In genomic region chr22:44325718-44326548, GRCh38 we compare ENCODE assay signal across 10 cellular contexts. TPM values are rescaled to one million over a fixed set of nuclear protein-coding genes. Genes with fewer than 3 reads are reported as not detected.
A peak's percentile ranks its signal among the peaks of the same experiment; 100 is the strongest.
DNase-seq lines count a peak whose midpoint lies in the region; ATAC-seq, FAIRE-seq and TF ChIP-seq lines count a peak whose summit lies in the region.
"Had no signal": no experiment of that assay in that cellular context is flagged by ENCODE, and none has a peak within 500 bp of the region (broad histone marks: within the 10 kb centered on the region; RNA-seq: fewer than 3 reads in every experiment).

No MANE protein-coding gene starts in this region.

- H3K27ac ChIP-seq in right cardiac atrium (ENCODE audit: low read length), result no peak overlapping the region
- peak overlapping the region in 6 of 8 donors; percentile 24 to 53 (median 39) for H3K27ac ChIP-seq in spleen
- H3K27ac ChIP-seq: 22Rv1 had no signal

- intact Hi-C loops in activated B cell treated with CpG ODN at 0.5 μM for 24 hours (cut with micrococcal nuclease) (loop anchor here (10.0 kb wide), 1 partner anchor 141 kb away; the partner anchor contains the start of gene PARVG), right cardiac atrium (cut with DNase I) (no loop called here), spleen (cut with DNase I; ENCODE audit: low total_unique reads) (no loop called here)

- TF ChIP-seq CTCF in activated B cell treated with CpG ODN at 0.5 μM for 24 hours (IDR thresholded peaks at IDR 0.05), result no peak
- peak in 2 of 11 experiments; percentile 9 to 21 for TF ChIP-seq CTCF in spleen (IDR thresholded peaks at IDR 0.05 in 8 of 11, conservative IDR thresholded peaks at IDR 0.05 in 3 of 11)
- TF ChIP-seq CTCF in GM13977 (IDR thresholded peaks at IDR 0.05; ENCODE audit: extremely low read depth, insufficient read depth, missing control alignments), result no peak

- H3K36me3 ChIP-seq in spleen, result no peaks in the 10 kb centered on the region

- ATAC-seq in activated B cell treated with CpG ODN at 0.5 μM for 24 hours (ENCODE audit: low read depth) (no peak), right cardiac atrium (no peak)

- no peak for FAIRE-seq in RCC 7860 (lab: Jason Lieb, UNC)

- H3K4me3 ChIP-seq in right cardiac atrium (ENCODE audit: low read length) (peak overlapping the region; percentile 75), spleen (peak overlapping the region; percentile 25 to 67 (median 36))

- in situ Hi-C loops in GM13977 (cut with MboI; ENCODE audit: low pct_unique_long_range_greater_than_20kb, low sequenced_read_pairs, unreplicated experiment), result no loop called here

- DNase-seq in DMS 273 (lab: John Stamatoyannopoulos, UW; ENCODE audit: unreplicated experiment), result peak; percentile 47
- DNase-seq in DMS 273 treated with DMSO at 0.1 percent for 48 hours (lab: John Stamatoyannopoulos, UW), result no peak
- DNase-seq in activated B cell treated with CpG ODN at 0.5 μM for 24 hours, result no peak
- DNase-seq in right cardiac atrium, result peak in 1 of 3 donors; percentile 43
- no peak for DNase-seq in spleen
- no peak for DNase-seq in RCC 7860 (ENCODE audit: low spot score)
- no peak for DNase-seq in germinal center (ENCODE audit: low spot score)
- DNase-seq in GM13977 (ENCODE audit: low spot score), result no peak

- WGBS in right cardiac atrium, result 24% methylated on average over 25 of the region's 25 CpGs
- 10 to 15% (median 12%) methylated on average over 25 of the region's 25 CpGs for WGBS in spleen, 5 donors

- POLR2A ChIA-PET in activated B cell treated with CpG ODN at 0.5 μM for 24 hours (lab: Charles Lee), result no interaction called here

- H3K9me3 Mint-ChIP-seq in activated B cell treated with CpG ODN at 0.5 μM for 24 hours, result no peaks in the 10 kb centered on the region

- CTCF ChIA-PET in activated B cell treated with CpG ODN at 0.5 μM for 24 hours (lab: Charles Lee), result no interaction called here

- no peak overlapping the region for H3K27ac Mint-ChIP-seq in activated B cell treated with CpG ODN at 0.5 μM for 24 hours

- H3K36me3 Mint-ChIP-seq in activated B cell treated with CpG ODN at 0.5 μM for 24 hours (ENCODE audit: low read depth), result no peaks in the 10 kb centered on the region

- peaks cover 55% of the 10 kb centered on the region for H3K27me3 Mint-ChIP-seq in activated B cell treated with CpG ODN at 0.5 μM for 24 hours

- no peak for TF ChIP-seq POLR2A in spleen (IDR thresholded peaks at IDR 0.05)

- H3K27me3 ChIP-seq in right cardiac atrium (ENCODE audit: control insufficient read depth, insufficient read depth) (no peaks in the 10 kb centered on the region), spleen (replicated peaks in 1 of 7) (peaks cover 0 to 83% (median 23%) of the 10 kb centered on the region in 7 donors)

- H3K4me3 Mint-ChIP-seq in activated B cell treated with CpG ODN at 0.5 μM for 24 hours, result peak overlapping the region; percentile 57

- H3K4me1 ChIP-seq in right cardiac atrium (ENCODE audit: control insufficient read depth, insufficient read depth, low read length), result no peaks in the 10 kb centered on the region
- H3K4me1 ChIP-seq in spleen, result peaks cover 6 to 40% (median 25%) of the 10 kb centered on the region in 6 donors

- no peaks in the 10 kb centered on the region for H3K9me3 ChIP-seq in right cardiac atrium (ENCODE audit: control insufficient read depth, low read length)
- H3K9me3 ChIP-seq in spleen, result no peaks in the 10 kb centered on the region

- H3K4me1 Mint-ChIP-seq in activated B cell treated with CpG ODN at 0.5 μM for 24 hours, result peaks cover 22% of the 10 kb centered on the region

RNA-seq across cellular contexts. Expression of gene SHISAL1, which starts 13.2 kb away (rescaled TPM):
- total RNA-seq in activated B cell treated with CpG ODN at 0.5 μM for 24 hours (not detected in 2 replicates), right cardiac atrium (1 to 10 TPM; 1.0 to 5.8 (median 1.3) TPM), spleen (under 1 TPM; 0.11 to 0.47 (median 0.26) TPM)
- polyA plus RNA-seq in right cardiac atrium (1.3 TPM), spleen (under 1 TPM; 0.10 to 0.35 (median 0.15) TPM)
- total RNA-seq: T-helper 1 cell treated with Interleukin-12 subunit alpha and Interleukin-12 subunit beta and Interleukin-4 antibody, amounts not matched to agents 30 ng/mL and 1 ng/mL, for 36 hours had no signal
